8 cellular contexts compared by ENCODE assay signal in the genomic region with DNA sequence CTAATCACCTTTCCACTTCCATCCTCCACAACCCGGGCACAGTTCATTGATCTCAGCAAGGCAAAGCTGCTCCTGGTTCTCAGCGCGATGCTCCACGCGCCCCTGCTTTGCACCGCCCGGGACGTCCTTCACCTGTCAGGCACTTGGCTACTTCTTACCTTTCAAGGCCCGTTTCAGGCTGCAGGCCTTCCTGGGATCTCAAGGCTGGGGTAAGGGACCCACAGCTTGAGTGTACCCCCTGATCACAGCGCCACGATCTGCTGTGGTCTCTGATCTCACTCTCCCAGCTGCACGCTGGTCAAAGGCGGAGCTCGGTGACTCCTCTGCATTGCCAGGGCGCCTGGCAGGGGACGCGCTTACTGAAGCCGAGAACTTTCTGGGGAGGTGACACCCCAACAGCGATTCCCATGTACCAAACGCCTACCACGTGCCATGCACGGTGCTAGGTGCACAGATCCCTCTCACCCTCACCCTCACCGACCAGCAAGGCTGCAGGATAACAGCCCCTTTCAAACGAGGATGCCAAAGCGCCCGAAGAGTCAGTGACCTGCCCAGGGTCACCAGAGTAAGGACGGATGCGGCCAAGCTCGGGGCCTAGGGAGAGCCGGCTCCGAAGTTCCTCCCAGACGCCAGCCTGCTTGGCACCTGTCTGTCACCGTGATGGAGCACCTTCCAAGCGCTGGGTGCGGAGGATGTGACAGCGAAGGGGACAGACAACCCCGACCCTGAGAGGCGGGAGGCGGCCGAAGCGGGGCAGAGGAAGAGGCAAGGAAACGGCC. TPM values are rescaled to one million over a fixed set of nuclear protein-coding genes. Genes with fewer than 3 reads are reported as not detected.
DNase-seq lines count a peak whose midpoint lies in the region; ATAC-seq and TF ChIP-seq lines count a peak whose summit lies in the region.

No MANE protein-coding gene starts in this region.

- CTCF ChIA-PET in AG04449 (lab: Yijun Ruan, JAX): interaction anchor here (0.9 to 2.9 kb wide), 5 partner anchors 9 to 280 kb away, joined by 3 to 14 read pairs (median 7); a partner anchor contains a TSS

- H3K4me2 ChIP-seq in OCI-LY1 (ENCODE audit: low read length): peak overlapping the region; percentile 98

- H3K36me3 ChIP-seq in OCI-LY1 (ENCODE audit: insufficient read depth, low read length): peaks cover 22% of the 10 kb centered on the region; the same call in 1 of the 2 replicates
- no peaks in the 10 kb centered on the region for H3K36me3 ChIP-seq in neutrophil

- DNase-seq in AG04449 (ENCODE audit: low read depth, low spot score) (no peak), globus pallidus (ENCODE audit: low spot score) (peak; percentile 66)
- DNase-seq in activated effector memory CD4-positive, alpha-beta T cell treated with anti-CD3 and anti-CD28 coated beads, Interleukin-2, amount 50 U/mL, for 16 hours: peak; percentile 82

- peak overlapping the region; percentile 94 for H3K9ac ChIP-seq in OCI-LY1 (ENCODE audit: low read length)

- H3K27me3 ChIP-seq in OCI-LY1 (ENCODE audit: insufficient read depth, low read length): no peaks in the 10 kb centered on the region
- H3K27me3 ChIP-seq in neutrophil: no peaks in the 10 kb centered on the region

- H3K9me2 ChIP-seq in OCI-LY1 (ENCODE audit: low read depth, low read length): no peaks in the 10 kb centered on the region

- H3K79me2 ChIP-seq in OCI-LY1 (ENCODE audit: insufficient read depth, low read length): peaks cover 42% of the 10 kb centered on the region

- no peak overlapping the region for H2AFZ ChIP-seq in OCI-LY1 (ENCODE audit: low read length)

- H3K4me1 ChIP-seq in OCI-LY1 (ENCODE audit: insufficient read depth, low read length, severe bottlenecking) (peaks cover 39% of the 10 kb centered on the region), neutrophil (ENCODE audit: control insufficient read depth in 1 of 2, insufficient read depth in 1 of 2, low read depth in 1 of 2, low read length in 1 of 2) (peaks cover 20 to 24% of the 10 kb centered on the region in 2 experiments)

- H3F3A ChIP-seq in OCI-LY1 (ENCODE audit: insufficient read depth, low read length): no peaks in the 10 kb centered on the region

- no peaks in the 10 kb centered on the region for H4K20me1 ChIP-seq in OCI-LY1 (ENCODE audit: insufficient read depth, low read length)

- TF ChIP-seq CTCF in AG04449 (IDR thresholded peaks at IDR 0.05; ENCODE audit: insufficient read depth, low read length, missing control alignments) (no peak), OCI-LY1 (IDR thresholded peaks at IDR 0.05; ENCODE audit: low read length) (0 out of 2 replicates have a peak, but pooled peaks have one; percentile 3), neutrophil (IDR thresholded peaks at IDR 0.05) (no peak)

- H3K4me3 ChIP-seq in AG04449 (ENCODE audit: low read depth, low read length) (peak overlapping the region; percentile 98), OCI-LY1 (ENCODE audit: low read depth, low read length, poor library complexity, severe bottlenecking) (peak overlapping the region; percentile 89), neutrophil (ENCODE audit: low read depth in 1 of 2, low read length in 1 of 2) (peak overlapping the region; percentile 96 to 98)

- ATAC-seq in GM18858 (IDR thresholded peaks at IDR 0.05; ENCODE audit: unreplicated experiment) (peak; percentile 10), HG03066 (IDR thresholded peaks at IDR 0.05; ENCODE audit: low read depth, unreplicated experiment) (peak; percentile 30)

- H3K9me3 ChIP-seq in OCI-LY1 (ENCODE audit: low read length): no peaks in the 10 kb centered on the region
- H3K9me3 ChIP-seq in neutrophil: no peaks in the 10 kb centered on the region

- peak overlapping the region; percentile 3 for H3K27ac ChIP-seq in OCI-LY1 (ENCODE audit: low read depth, low read length, poor library complexity, severe bottlenecking)
- peak overlapping the region; percentile 87 for H3K27ac ChIP-seq in neutrophil
- H3K27ac ChIP-seq in temporal lobe (ENCODE audit: low read depth, low read length): peak overlapping the region; percentile 70

- POLR2A ChIA-PET in AG04449 (lab: Yijun Ruan, JAX): interaction anchor here (0.7 to 1.4 kb wide), 5 partner anchors 9 to 208 kb away, joined by 3 to 4 read pairs (median 3); a partner anchor contains a TSS

RNA-seq across cellular contexts. Expression of a gene that starts 0.8 kb away (rescaled TPM):
- 50.4 TPM for total RNA-seq in temporal lobe

RNA-seq across cellular contexts. Expression of a gene that starts 0.9 kb away (rescaled TPM):
- 38.8 TPM for total RNA-seq in temporal lobe

RNA-seq across cellular contexts. Expression of a gene that starts 51.8 kb away (rescaled TPM):
- total RNA-seq in temporal lobe: 49.2 TPM

Comparison
In these comparisons a context has a peak if more than half of its experiments do, and no peak if none do; other contexts are left out.
1. H3K27ac ChIP-seq: peak in every context shown above with its lines; median percentile 87 in neutrophil; 70 in temporal lobe; 3 in OCI-LY1.